ENCODE assay signal across 1 cellular context in the genomic region with DNA sequence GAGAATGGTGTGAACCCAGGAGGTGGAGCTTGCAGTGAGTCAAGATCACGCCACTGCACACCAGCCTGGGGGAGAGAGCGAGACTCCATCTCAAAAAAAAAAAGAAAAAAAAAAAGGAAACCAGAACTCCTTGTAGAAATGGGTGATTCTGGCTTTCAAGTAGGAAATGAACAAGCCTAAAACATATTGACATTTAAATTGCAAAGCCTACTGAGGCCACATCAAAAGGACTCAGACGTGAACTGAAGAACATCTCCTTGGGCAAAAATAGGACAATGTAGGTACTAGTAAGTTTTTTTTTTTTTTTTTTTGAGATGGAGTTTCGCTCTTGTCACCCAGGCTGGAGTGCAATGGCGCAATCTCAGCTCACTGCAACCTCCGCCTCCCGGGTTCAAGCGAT.
TF ChIP-seq lines count a peak whose summit lies in the region.

No MANE protein-coding gene starts in this region.

TF ChIP-seq in K562, 482 proteins besides CTCF, POLR2A, EP300 and RAD21:
- TF ChIP-seq, protein P1, sequence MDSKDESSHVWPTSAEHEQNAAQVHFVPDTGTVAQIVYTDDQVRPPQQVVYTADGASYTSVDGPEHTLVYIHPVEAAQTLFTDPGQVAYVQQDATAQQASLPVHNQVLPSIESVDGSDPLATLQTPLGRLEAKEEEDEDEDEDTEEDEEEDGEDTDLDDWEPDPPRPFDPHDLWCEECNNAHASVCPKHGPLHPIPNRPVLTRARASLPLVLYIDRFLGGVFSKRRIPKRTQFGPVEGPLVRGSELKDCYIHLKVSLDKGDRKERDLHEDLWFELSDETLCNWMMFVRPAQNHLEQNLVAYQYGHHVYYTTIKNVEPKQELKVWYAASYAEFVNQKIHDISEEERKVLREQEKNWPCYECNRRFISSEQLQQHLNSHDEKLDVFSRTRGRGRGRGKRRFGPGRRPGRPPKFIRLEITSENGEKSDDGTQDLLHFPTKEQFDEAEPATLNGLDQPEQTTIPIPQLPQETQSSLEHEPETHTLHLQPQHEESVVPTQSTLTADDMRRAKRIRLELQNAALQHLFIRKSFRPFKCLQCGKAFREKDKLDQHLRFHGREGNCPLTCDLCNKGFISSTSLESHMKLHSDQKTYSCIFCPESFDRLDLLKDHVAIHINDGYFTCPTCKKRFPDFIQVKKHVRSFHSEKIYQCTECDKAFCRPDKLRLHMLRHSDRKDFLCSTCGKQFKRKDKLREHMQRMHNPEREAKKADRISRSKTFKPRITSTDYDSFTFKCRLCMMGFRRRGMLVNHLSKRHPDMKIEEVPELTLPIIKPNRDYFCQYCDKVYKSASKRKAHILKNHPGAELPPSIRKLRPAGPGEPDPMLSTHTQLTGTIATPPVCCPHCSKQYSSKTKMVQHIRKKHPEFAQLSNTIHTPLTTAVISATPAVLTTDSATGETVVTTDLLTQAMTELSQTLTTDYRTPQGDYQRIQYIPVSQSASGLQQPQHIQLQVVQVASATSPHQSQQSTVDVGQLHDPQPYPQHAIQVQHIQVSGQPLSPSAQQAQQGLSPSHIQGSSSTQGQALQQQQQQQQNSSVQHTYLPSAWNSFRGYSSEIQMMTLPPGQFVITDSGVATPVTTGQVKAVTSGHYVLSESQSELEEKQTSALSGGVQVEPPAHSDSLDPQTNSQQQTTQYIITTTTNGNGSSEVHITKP (IDR thresholded peaks at IDR 0.05; ENCODE audit: partially characterized antibody): peak; percentile 20
TF ChIP-seq in K562: peak in this region for 1; not testable (repeated sequence) for 481.
